8 cellular contexts compared by ENCODE assay signal in genomic region chr2:33069894-33070651, GRCh38.
DNase-seq lines count a peak whose midpoint lies in the region; ATAC-seq, FAIRE-seq and TF ChIP-seq lines count a peak whose summit lies in the region.

No MANE protein-coding gene starts in this region.

- peak overlapping the region; percentile 57 for H3K27ac Mint-ChIP-seq in activated T-cell treated with anti-CD3 and anti-CD28 coated beads, Interleukin-2, amount 50 U/mL, for 72 hours
- H3K27ac Mint-ChIP-seq in progenitor cell of endocrine pancreas, result no peak overlapping the region

- peak; percentile 95 to 97 for ATAC-seq in A549
- peak; percentile 97 to 99 for ATAC-seq in activated T-cell treated with anti-CD3 and anti-CD28 coated beads, Interleukin-2, amount 50 U/mL, for 72 hours (replicated peaks in 1 of 2)

- H4K20me1 ChIP-seq in hepatocyte (ENCODE audit: insufficient read depth, poor library complexity, severe bottlenecking), result no peaks in the 10 kb centered on the region

- peaks cover 0 to 4% of the 10 kb centered on the region in 2 donors for H3K9me3 Mint-ChIP-seq in activated T-cell treated with anti-CD3 and anti-CD28 coated beads, Interleukin-2, amount 50 U/mL, for 72 hours
- no peaks in the 10 kb centered on the region for H3K9me3 Mint-ChIP-seq in progenitor cell of endocrine pancreas (ENCODE audit: low read depth)

- peaks cover 58% of the 10 kb centered on the region for H3K4me1 ChIP-seq in A549
- H3K4me1 ChIP-seq in hepatocyte (ENCODE audit: insufficient read depth), result no peaks in the 10 kb centered on the region

- DNase-seq in A549 (ENCODE audit: low read depth in 1 of 2, low spot score in 1 of 2) (peak; percentile 85 to 97), HFF-Myc (ENCODE audit: extremely low read depth, low read depth) (peak; percentile 97), hepatocyte (ENCODE audit: low spot score) (peak; percentile 62), SK-N-DZ (ENCODE audit: low spot score) (no peak), progenitor cell of endocrine pancreas (ENCODE audit: low spot score, unreplicated experiment) (no peak), superior temporal gyrus (ENCODE audit: extremely low spot score) (no peak)
- peak; percentile 71 to 73 for DNase-seq in activated T-cell treated with anti-CD3 and anti-CD28 coated beads, Interleukin-2, amount 50 U/mL, for 72 hours
- DNase-seq in stimulated activated CD8-positive, alpha-beta memory T cell treated with anti-CD3 and anti-CD28 coated beads, Interleukin-2, amount 100 ng/mL, for 48 hours (ENCODE audit: low read depth in 2 of 2), result peak; percentile 17 to 32

- no peak for TF ChIP-seq POLR2A in A549 (IDR thresholded peaks at IDR 0.05; ENCODE audit: low read length)

- H3K4me3 ChIP-seq in A549 (0 out of 3 replicates have a peak overlapping the region, but pooled peaks have one; percentile 3), HFF-Myc (replicated peaks; ENCODE audit: low read depth, low read length) (no peak overlapping the region), hepatocyte (no peak overlapping the region)

- H3K9me3 ChIP-seq in A549, result peaks cover 4% of the 10 kb centered on the region; the same call in 1 of the 3 replicates
- H3K9me3 ChIP-seq in hepatocyte (ENCODE audit: low read depth), result no peaks in the 10 kb centered on the region

- H3K9me2 ChIP-seq in hepatocyte (replicated peaks; ENCODE audit: insufficient read depth), result no peaks in the 10 kb centered on the region

- H3K36me3 Mint-ChIP-seq in activated T-cell treated with anti-CD3 and anti-CD28 coated beads, Interleukin-2, amount 50 U/mL, for 72 hours (ENCODE audit: insufficient read depth in 2 of 2), result no peaks in the 10 kb centered on the region
- H3K36me3 Mint-ChIP-seq in progenitor cell of endocrine pancreas (ENCODE audit: insufficient read depth), result no peaks in the 10 kb centered on the region

- no peaks in the 10 kb centered on the region for H3K27me3 ChIP-seq in hepatocyte

- H3K27me3 Mint-ChIP-seq in activated T-cell treated with anti-CD3 and anti-CD28 coated beads, Interleukin-2, amount 50 U/mL, for 72 hours (ENCODE audit: low read depth), result peaks cover 35% of the 10 kb centered on the region
- H3K27me3 Mint-ChIP-seq in progenitor cell of endocrine pancreas, result no peaks in the 10 kb centered on the region

- H3K4me3 Mint-ChIP-seq in activated T-cell treated with anti-CD3 and anti-CD28 coated beads, Interleukin-2, amount 50 U/mL, for 72 hours, result peak overlapping the region in 1 of 2 donors; percentile 57
- H3K4me3 Mint-ChIP-seq in progenitor cell of endocrine pancreas (ENCODE audit: low read depth), result no peak overlapping the region

- peak; percentile 25 to 69; a peak in 4 of 5 replicates for TF ChIP-seq RAD21 in A549 (conservative IDR thresholded peaks at IDR 0.05 in 1 of 2, IDR thresholded peaks at IDR 0.05 in 1 of 2)

- H3K4me1 Mint-ChIP-seq in activated T-cell treated with anti-CD3 and anti-CD28 coated beads, Interleukin-2, amount 50 U/mL, for 72 hours (ENCODE audit: low read depth), result peaks cover 25% of the 10 kb centered on the region
- peaks cover 2% of the 10 kb centered on the region for H3K4me1 Mint-ChIP-seq in progenitor cell of endocrine pancreas (ENCODE audit: low read depth)

- no peak for TF ChIP-seq CTCF in A549 (IDR thresholded peaks at IDR 0.05)
- no peak for TF ChIP-seq CTCF in HFF-Myc (IDR thresholded peaks at IDR 0.05; ENCODE audit: low read depth, low read length, missing control alignments)
- no peak for TF ChIP-seq CTCF in hepatocyte (IDR thresholded peaks at IDR 0.05; ENCODE audit: poor library complexity)
- TF ChIP-seq CTCF in progenitor cell of endocrine pancreas (IDR thresholded peaks at IDR 0.05; ENCODE audit: unreplicated experiment), result no peak

- POLR2A ChIA-PET in A549 (lab: Yijun Ruan, JAX), result interaction anchor here (0.6 to 1.5 kb wide), 3 partner anchors 18 to 435 kb away, joined by 3 to 7 read pairs (median 6); no protein-coding TSS in a partner anchor

- peak overlapping the region; percentile 73 to 84 for H3K27ac ChIP-seq in A549
- peak overlapping the region; percentile 65 for H3K27ac ChIP-seq in hepatocyte

- TF ChIP-seq EP300 in A549 (IDR thresholded peaks at IDR 0.05), result peak; percentile 83 to 85; a peak in 4 of 5 replicates

- peak; percentile 91 for FAIRE-seq in A549 (lab: Jason Lieb, UNC)

- no peak overlapping the region for H2AFZ ChIP-seq in hepatocyte

- CTCF ChIA-PET in A549 (lab: Yijun Ruan, JAX), result interaction anchor here (1.0 to 1.8 kb wide), 7 partner anchors 12 to 206 kb away, joined by 3 to 6 read pairs (median 4); no protein-coding TSS in a partner anchor

- H3K4me2 ChIP-seq in A549 (peak overlapping the region; percentile 69), hepatocyte (no peak overlapping the region)

- no peaks in the 10 kb centered on the region for H3K79me2 ChIP-seq in hepatocyte

- 7% methylated on average over 10 of the region's 10 CpGs for WGBS in A549 (ENCODE audit: missing lambda C conversion rate)
- 83% methylated on average over 10 of the region's 10 CpGs for WGBS in hepatocyte (ENCODE audit: low lambda C conversion rate, missing lambda C conversion rate)

- no peaks in the 10 kb centered on the region for H3K36me3 ChIP-seq in hepatocyte (replicated peaks; ENCODE audit: insufficient read depth, low read depth)

TF ChIP-seq in A549, 52 proteins besides CTCF, POLR2A, EP300 and RAD21 (continues in another document):
- TF ChIP-seq JUNB (IDR thresholded peaks at IDR 0.05) (peak; percentile 100), RFX5 (IDR thresholded peaks at IDR 0.05) (peak; percentile 53; the same call in 1 of the 2 replicates), SMC3 (IDR thresholded peaks at IDR 0.05) (peak; percentile 57), MAZ (IDR thresholded peaks at IDR 0.05; ENCODE audit: borderline replicate concordance, low read depth, low read length) (no peak), ELK1 (IDR thresholded peaks at IDR 0.05; ENCODE audit: low read depth, low read length) (no peak), EHMT2 (IDR thresholded peaks at IDR 0.05; ENCODE audit: low read depth) (0 out of 2 replicates have a peak, but pooled peaks have one; percentile 49), CEBPB (IDR thresholded peaks at IDR 0.05) (peak; percentile 74 to 85), FOSL2 (IDR thresholded peaks at IDR 0.05) (peak; percentile 99), FOSL2 (CRISPR knock-in tag; IDR thresholded peaks at IDR 0.05) (peak; percentile 99), ZSCAN20 (CRISPR knock-in tag; IDR thresholded peaks at IDR 0.05) (0 out of 2 replicates have a peak, but pooled peaks have one; percentile 49), HES2 (IDR thresholded peaks at IDR 0.05) (peak; percentile 69), FOXS1 (CRISPR knock-in tag; IDR thresholded peaks at IDR 0.05) (no peak), BHLHE40 (IDR thresholded peaks at IDR 0.05; ENCODE audit: low read depth, low read length) (no peak), NPAS2 (CRISPR knock-in tag; IDR thresholded peaks at IDR 0.05; ENCODE audit: borderline replicate concordance) (no peak), JUN (IDR thresholded peaks at IDR 0.05) (peak; percentile 93 to 98; a peak in 4 of 5 replicates), HOXB5 (CRISPR knock-in tag; IDR thresholded peaks at IDR 0.05) (0 out of 2 replicates have a peak, but pooled peaks have one; percentile 44), PBX3 (IDR thresholded peaks at IDR 0.05) (peak; percentile 74), RCOR1 (IDR thresholded peaks at IDR 0.05; ENCODE audit: low read depth, low read length) (no peak), BCL3 (IDR thresholded peaks at IDR 0.05) (peak; percentile 95; the same call in 2 of the 3 replicates), ESRRA (IDR thresholded peaks at IDR 0.05; ENCODE audit: borderline replicate concordance, low read length) (peak; percentile 58; the same call in 1 of the 2 replicates), TP53 (CRISPR knock-in tag; IDR thresholded peaks at IDR 0.05) (no peak), CHD4 (IDR thresholded peaks at IDR 0.05; ENCODE audit: borderline replicate concordance) (no peak), MAX (IDR thresholded peaks at IDR 0.05) (peak; percentile 92), GATA3 (IDR thresholded peaks at IDR 0.05; ENCODE audit: borderline replicate concordance) (peak; percentile 93)

Comparison
In these comparisons a context has a peak if more than half of its experiments do, and no peak if none do; other contexts are left out.
1. DNase-seq: peak in A549 (2 of 2), HFF-Myc (single experiment), activated T-cell treated with anti-CD3 and anti-CD28 coated beads, Interleukin-2, amount 50 U/mL, for 72 hours (2 of 2), hepatocyte (single experiment) and stimulated activated CD8-positive, alpha-beta memory T cell treated with anti-CD3 and anti-CD28 coated beads, Interleukin-2, amount 100 ng/mL, for 48 hours (2 of 2); none in SK-N-DZ (single experiment), progenitor cell of endocrine pancreas (single experiment) and superior temporal gyrus (single experiment).